ENCODE assay signal across 1 cellular context in genomic region chr17:64401941-64402340, GRCh38.
TF ChIP-seq lines count a peak whose summit lies in the region.

No MANE protein-coding gene starts in this region.

TF ChIP-seq in IMR-90, 13 proteins besides CTCF, POLR2A, EP300 and RAD21:
- TF ChIP-seq CEBPB (IDR thresholded peaks at IDR 0.05; ENCODE audit: low read depth, low read length): 0 out of 2 replicates have a peak, but pooled peaks have one; percentile 5
- TF ChIP-seq RFX5 (IDR thresholded peaks at IDR 0.05; ENCODE audit: low read depth, low read length): no peak
